Comparison of ENCODE assay signal across 8 cellular contexts in the genomic region with DNA sequence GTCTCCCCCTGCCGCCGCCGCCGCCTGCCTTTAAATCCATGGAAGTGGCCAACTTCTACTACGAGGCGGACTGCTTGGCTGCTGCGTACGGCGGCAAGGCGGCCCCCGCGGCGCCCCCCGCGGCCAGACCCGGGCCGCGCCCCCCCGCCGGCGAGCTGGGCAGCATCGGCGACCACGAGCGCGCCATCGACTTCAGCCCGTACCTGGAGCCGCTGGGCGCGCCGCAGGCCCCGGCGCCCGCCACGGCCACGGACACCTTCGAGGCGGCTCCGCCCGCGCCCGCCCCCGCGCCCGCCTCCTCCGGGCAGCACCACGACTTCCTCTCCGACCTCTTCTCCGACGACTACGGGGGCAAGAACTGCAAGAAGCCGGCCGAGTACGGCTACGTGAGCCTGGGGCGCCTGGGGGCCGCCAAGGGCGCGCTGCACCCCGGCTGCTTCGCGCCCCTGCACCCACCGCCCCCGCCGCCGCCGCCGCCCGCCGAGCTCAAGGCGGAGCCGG. TPM values are rescaled to one million over a fixed set of nuclear protein-coding genes. Genes with fewer than 3 reads are reported as not detected.
DNase-seq lines count a peak whose midpoint lies in the region; ATAC-seq and TF ChIP-seq lines count a peak whose summit lies in the region.

No MANE protein-coding gene starts in this region.

- H3K27ac ChIP-seq in OCI-LY3 (ENCODE audit: low read length) = peak overlapping the region; percentile 83
- H3K27ac ChIP-seq in upper lobe of left lung = peak overlapping the region; percentile 98 to 100 (median 100)

- H3K9ac ChIP-seq in OCI-LY3 (ENCODE audit: low read length) = peak overlapping the region; percentile 94

- TF ChIP-seq POLR2A in upper lobe of left lung (IDR thresholded peaks at IDR 0.05) = peak in 2 of 4 donors; percentile 4 to 14

- peaks cover 31% of the 10 kb centered on the region for H3K4me1 Mint-ChIP-seq in activated T-helper 1 cell treated with anti-CD3 and anti-CD28 coated beads, Interleukin-12 subunit alpha, Interleukin-12 subunit beta, Interleukin-2, Interleukin-4 antibody, amounts not matched to agents 30 ng/mL and 10 ng/mL and 1 ng/mL, durations not matched to agents 14 hours and 24 hours and 36 hours (ENCODE audit: low read depth)
- H3K4me1 Mint-ChIP-seq in osteocyte (ENCODE audit: unreplicated experiment) = peaks cover 34% of the 10 kb centered on the region

- H3K36me3 ChIP-seq in OCI-LY3 (replicated peaks; ENCODE audit: low read depth, low read length) (peaks cover 22% of the 10 kb centered on the region), upper lobe of left lung (peaks cover 0 to 40% (median 14%) of the 10 kb centered on the region in 4 donors)

- peak overlapping the region; percentile 85 for H3K4me2 ChIP-seq in OCI-LY3 (ENCODE audit: low read length)

- intact Hi-C loops in activated T-helper 1 cell treated with anti-CD3 and anti-CD28 coated beads, Interleukin-12 subunit alpha, Interleukin-12 subunit beta, Interleukin-2, Interleukin-4 antibody, amounts not matched to agents 30 ng/mL and 10 ng/mL and 1 ng/mL, durations not matched to agents 14 hours and 24 hours and 36 hours (cut with micrococcal nuclease) = loop anchor here (5.0 kb wide), 2 partner anchors 96 to 196 kb away; no protein-coding TSS in a partner anchor

- H3K27me3 ChIP-seq in OCI-LY3 (ENCODE audit: low read depth, low read length) (no peaks in the 10 kb centered on the region), upper lobe of left lung (no peaks in the 10 kb centered on the region)

- peaks cover 32% of the 10 kb centered on the region for H3K79me2 ChIP-seq in OCI-LY3 (ENCODE audit: low read length)

- no peaks in the 10 kb centered on the region for H3K9me3 Mint-ChIP-seq in activated T-helper 1 cell treated with anti-CD3 and anti-CD28 coated beads, Interleukin-12 subunit alpha, Interleukin-12 subunit beta, Interleukin-2, Interleukin-4 antibody, amounts not matched to agents 30 ng/mL and 10 ng/mL and 1 ng/mL, durations not matched to agents 14 hours and 24 hours and 36 hours
- H3K9me3 Mint-ChIP-seq in osteocyte (ENCODE audit: unreplicated experiment) = no peaks in the 10 kb centered on the region

- peaks cover 4% of the 10 kb centered on the region for H3K27me3 Mint-ChIP-seq in activated T-helper 1 cell treated with anti-CD3 and anti-CD28 coated beads, Interleukin-12 subunit alpha, Interleukin-12 subunit beta, Interleukin-2, Interleukin-4 antibody, amounts not matched to agents 30 ng/mL and 10 ng/mL and 1 ng/mL, durations not matched to agents 14 hours and 24 hours and 36 hours (ENCODE audit: insufficient read depth)
- peaks cover under 1% of the 10 kb centered on the region for H3K27me3 Mint-ChIP-seq in osteocyte (ENCODE audit: unreplicated experiment)

- TF ChIP-seq CTCF in GM12864 (IDR thresholded peaks at IDR 0.05; ENCODE audit: low read depth, low read length, missing control alignments) (no peak), OCI-LY3 (IDR thresholded peaks at IDR 0.05; ENCODE audit: low read depth, low read length) (no peak), fibroblast of villous mesenchyme (IDR thresholded peaks at IDR 0.05; ENCODE audit: insufficient read depth, low read depth, low read length) (no peak), osteocyte (IDR thresholded peaks at IDR 0.05) (no peak), upper lobe of left lung (IDR thresholded peaks at IDR 0.05) (peak in 1 of 6 experiments; percentile 38)

- H3K4me1 ChIP-seq in OCI-LY3 (ENCODE audit: low read length) (peaks cover 24% of the 10 kb centered on the region), upper lobe of left lung (peaks cover 36 to 48% (median 43%) of the 10 kb centered on the region in 4 donors)

- DNase-seq in GM12864 (ENCODE audit: low read depth) = no peak
- DNase-seq in activated T-helper 1 cell treated with anti-CD3 and anti-CD28 coated beads, Interleukin-12 subunit alpha, Interleukin-12 subunit beta, Interleukin-2, Interleukin-4 antibody, amounts not matched to agents 30 ng/mL and 10 ng/mL and 1 ng/mL, durations not matched to agents 14 hours and 24 hours and 36 hours (ENCODE audit: low spot score) = peak; percentile 66
- no peak for DNase-seq in fibroblast of villous mesenchyme (ENCODE audit: low read depth)
- no peak for DNase-seq in osteocyte (ENCODE audit: extremely low spot score, unreplicated experiment)
- DNase-seq in upper lobe of left lung = peak; percentile 65 to 96

- H3K36me3 Mint-ChIP-seq in activated T-helper 1 cell treated with anti-CD3 and anti-CD28 coated beads, Interleukin-12 subunit alpha, Interleukin-12 subunit beta, Interleukin-2, Interleukin-4 antibody, amounts not matched to agents 30 ng/mL and 10 ng/mL and 1 ng/mL, durations not matched to agents 14 hours and 24 hours and 36 hours (ENCODE audit: low read depth) = peaks cover 22% of the 10 kb centered on the region
- peaks cover 20% of the 10 kb centered on the region for H3K36me3 Mint-ChIP-seq in osteocyte (ENCODE audit: unreplicated experiment)

- 0% methylated on average over 44 of the region's 73 CpGs; no CpG with 5 or more reads in 1 of the 2 donors for WGBS in upper lobe of left lung, 2 donors

- TF ChIP-seq EP300 in upper lobe of left lung (IDR thresholded peaks at IDR 0.05) = no peak

- peak overlapping the region; percentile 84 for H3K4me3 ChIP-seq in GM12864 (ENCODE audit: low read depth, low read length)
- peak overlapping the region; percentile 91 for H3K4me3 ChIP-seq in OCI-LY3 (ENCODE audit: low read length)
- H3K4me3 ChIP-seq in fibroblast of villous mesenchyme (ENCODE audit: low read depth, low read length) = peak overlapping the region; percentile 81
- peak overlapping the region; percentile 71 to 94 (median 80) for H3K4me3 ChIP-seq in upper lobe of left lung

- H2AFZ ChIP-seq in OCI-LY3 (ENCODE audit: low read depth, low read length) = no peak overlapping the region

- H3K9me3 ChIP-seq in OCI-LY3 (ENCODE audit: insufficient read depth, low read length) (no peaks in the 10 kb centered on the region), upper lobe of left lung (no peaks in the 10 kb centered on the region)

- ATAC-seq in HG02798 (IDR thresholded peaks at IDR 0.05; ENCODE audit: poor library complexity, unreplicated experiment) = peak; percentile 26
- ATAC-seq in upper lobe of left lung (ENCODE audit: low FRiP score in 2 of 2) = peak in 1 of 2 donors; percentile 26
- no peak for ATAC-seq in GM18858 (IDR thresholded peaks at IDR 0.05; ENCODE audit: unreplicated experiment)

- H4K20me1 ChIP-seq in OCI-LY3 (ENCODE audit: insufficient read depth, low read length) = peaks cover 20% of the 10 kb centered on the region

- peak overlapping the region; percentile 73 for H3K27ac Mint-ChIP-seq in activated T-helper 1 cell treated with anti-CD3 and anti-CD28 coated beads, Interleukin-12 subunit alpha, Interleukin-12 subunit beta, Interleukin-2, Interleukin-4 antibody, amounts not matched to agents 30 ng/mL and 10 ng/mL and 1 ng/mL, durations not matched to agents 14 hours and 24 hours and 36 hours
- H3K27ac Mint-ChIP-seq in osteocyte (ENCODE audit: unreplicated experiment) = no peak overlapping the region

- H3K4me3 Mint-ChIP-seq in activated T-helper 1 cell treated with anti-CD3 and anti-CD28 coated beads, Interleukin-12 subunit alpha, Interleukin-12 subunit beta, Interleukin-2, Interleukin-4 antibody, amounts not matched to agents 30 ng/mL and 10 ng/mL and 1 ng/mL, durations not matched to agents 14 hours and 24 hours and 36 hours = peak overlapping the region; percentile 67
- H3K4me3 Mint-ChIP-seq in osteocyte (ENCODE audit: unreplicated experiment) = peak overlapping the region; percentile 69

RNA-seq across cellular contexts. Expression of gene CEBPB, which starts 0.5 kb away (rescaled TPM):
- 52.3 and 55.2 TPM in 2 replicates for total RNA-seq in activated T-helper 1 cell treated with anti-CD3 and anti-CD28 coated beads, Interleukin-12 subunit alpha, Interleukin-12 subunit beta, Interleukin-2, Interleukin-4 antibody, amounts not matched to agents 30 ng/mL and 10 ng/mL and 1 ng/mL, durations not matched to agents 14 hours and 24 hours and 36 hours
- 70.4 and 71.5 TPM in 2 replicates for total RNA-seq in fibroblast of villous mesenchyme
- total RNA-seq in osteocyte = 59.1 and 60.7 TPM in 2 replicates
- total RNA-seq in upper lobe of left lung = 100 to 1,000 TPM; 161 to 411 (median 292) TPM

RNA-seq across cellular contexts. Expression of gene PEDS1, which starts 37.6 kb away (rescaled TPM):
- total RNA-seq in activated T-helper 1 cell treated with anti-CD3 and anti-CD28 coated beads, Interleukin-12 subunit alpha, Interleukin-12 subunit beta, Interleukin-2, Interleukin-4 antibody, amounts not matched to agents 30 ng/mL and 10 ng/mL and 1 ng/mL, durations not matched to agents 14 hours and 24 hours and 36 hours = 30.7 and 33.4 TPM in 2 replicates
- 25.9 and 27.7 TPM in 2 replicates for total RNA-seq in fibroblast of villous mesenchyme
- total RNA-seq in osteocyte = 61.2 and 63.7 TPM in 2 replicates
- 10 to 100 TPM; 30.4 to 59.3 (median 34.2) TPM for total RNA-seq in upper lobe of left lung

Comparison
In these comparisons a context has a peak if more than half of its experiments do, and no peak if none do; other contexts are left out.
1. DNase-seq: peak in activated T-helper 1 cell treated with anti-CD3 and anti-CD28 coated beads, Interleukin-12 subunit alpha, Interleukin-12 subunit beta, Interleukin-2, Interleukin-4 antibody, amounts not matched to agents 30 ng/mL and 10 ng/mL and 1 ng/mL, durations not matched to agents 14 hours and 24 hours and 36 hours (single experiment) and upper lobe of left lung (2 of 2); none in GM12864 (single experiment), fibroblast of villous mesenchyme (single experiment) and osteocyte (single experiment).
2. Peak in every context shown above with its lines, with median percentiles within 50 percentile points of each other: H3K4me3 ChIP-seq.